ENCODE assay signal across 24 cellular contexts in genomic region chrX:139828037-139828436, GRCh38.
DNase-seq lines count a peak whose midpoint lies in the region; ATAC-seq, FAIRE-seq and TF ChIP-seq lines count a peak whose summit lies in the region.
"Had no signal": no experiment of that assay in that cellular context is flagged by ENCODE, and none has a peak within 500 bp of the region (broad histone marks: within the 10 kb centered on the region; RNA-seq: fewer than 3 reads in every experiment).

No MANE protein-coding gene starts in this region.

- no peaks in the 10 kb centered on the region for H4K20me1 ChIP-seq in endothelial cell of umbilical vein (replicated peaks; ENCODE audit: control insufficient read depth, extremely low read depth, insufficient read depth, low read length)

- POLR2A ChIA-PET in endothelial cell of umbilical vein (lab: Charles Lee): no interaction called here

- H3K9me3 ChIP-seq in endothelial cell of umbilical vein (replicated peaks; ENCODE audit: control insufficient read depth, insufficient read depth, low read length): no peaks in the 10 kb centered on the region
- no peaks in the 10 kb centered on the region for H3K9me3 ChIP-seq in body of pancreas
- H3K9me3 ChIP-seq: testis had no signal

- TF ChIP-seq CTCF in endothelial cell of umbilical vein (IDR thresholded peaks at IDR 0.05; ENCODE audit: extremely low read depth in 1 of 2, insufficient read depth in 1 of 2, low read depth in 1 of 2, low read length in 2 of 2) (no peak), nephron (IDR thresholded peaks at IDR 0.05; ENCODE audit: unreplicated experiment in 3 of 3) (no peak), body of pancreas (IDR thresholded peaks at IDR 0.05) (no peak)

- H3K4me2 ChIP-seq in endothelial cell of umbilical vein (ENCODE audit: insufficient read depth, low read length): no peak overlapping the region

- no peak overlapping the region for H3K9ac ChIP-seq in endothelial cell of umbilical vein (replicated peaks; ENCODE audit: extremely low read depth, insufficient read depth, low read length)

- H3K27me3 Mint-ChIP-seq in nephron (ENCODE audit: low read depth): no peaks in the 10 kb centered on the region
- H3K27me3 Mint-ChIP-seq: activated CD4-positive, alpha-beta T cell treated with anti-CD3 and anti-CD28 coated beads, Interleukin-2, amount 10 ng/mL, durations not matched to agents 24 days and 14 days; CD4-positive, alpha-beta memory T cell; naive B cell had no signal

- no peak overlapping the region for H3K4me3 Mint-ChIP-seq in nephron
- H3K4me3 Mint-ChIP-seq: activated CD4-positive, alpha-beta T cell treated with anti-CD3 and anti-CD28 coated beads, Interleukin-2, amount 10 ng/mL, durations not matched to agents 24 days and 14 days; CD4-positive, alpha-beta memory T cell; naive B cell; T-helper 2 cell treated with Interferon-gamma antibody and Interleukin-4, amounts not matched to agents 5 μg/mL and 100 μg/mL, for 36 hours had no signal

- H3K9me1 ChIP-seq in endothelial cell of umbilical vein (replicated peaks; ENCODE audit: control insufficient read depth, extremely low read depth, insufficient read depth, low read length): no peaks in the 10 kb centered on the region

- peak overlapping the region in 2 of 3 experiments; percentile 55 to 82 for H3K27ac Mint-ChIP-seq in nephron
- H3K27ac Mint-ChIP-seq: activated CD4-positive, alpha-beta T cell treated with anti-CD3 and anti-CD28 coated beads, Interleukin-2, amount 10 ng/mL, durations not matched to agents 24 days and 14 days; T-helper 2 cell treated with Interferon-gamma antibody and Interleukin-4, amounts not matched to agents 5 μg/mL and 100 μg/mL, for 36 hours had no signal

- no peak overlapping the region for H2AFZ ChIP-seq in endothelial cell of umbilical vein (ENCODE audit: low read depth, low read length)

- H3K4me1 ChIP-seq in endothelial cell of umbilical vein (ENCODE audit: control insufficient read depth, extremely low read depth, insufficient read depth, low read length) (peaks cover 41% of the 10 kb centered on the region), body of pancreas (peaks cover 39% of the 10 kb centered on the region)
- H3K4me1 ChIP-seq: testis had no signal

- DNase-seq in Caki2 (ENCODE audit: low read depth): peak; percentile 41
- peak; percentile 14 for DNase-seq in endothelial cell of umbilical vein (ENCODE audit: low read depth, low spot score)
- no peak for DNase-seq in body of pancreas
- DNase-seq in C1 segment of cervical spinal cord (lab: John Stamatoyannopoulos, UW): no peak
- DNase-seq: activated CD4-positive, alpha-beta T cell treated with anti-CD3 and anti-CD28 coated beads, Interleukin-2, amount 10 ng/mL, durations not matched to agents 24 days and 14 days; activated naive CD4-positive, alpha-beta T cell treated with anti-CD3 and anti-CD28 coated beads, Interleukin-2, amount 50 U/mL, for 16 hours; CD4-positive, alpha-beta memory T cell; DMS153; Karpas-422; kidney glomerular epithelial cell; mesendoderm; naive B cell; NCI-H187 treated with DMSO at 0.1 percent for 48 hours; NCI-H526; occipital lobe; stimulated activated CD4-positive, alpha-beta T cell treated with anti-CD3 and anti-CD28 coated beads, Interleukin-12 subunit alpha, Interleukin-12 subunit beta, amount 100 ng/mL, for 4 hours; stimulated activated CD4-positive, alpha-beta T cell treated with anti-CD3 and anti-CD28 coated beads, Interleukin-4, amount 100 ng/mL, for 4 hours; stimulated activated naive CD4-positive, alpha-beta T cell; testis had no signal

- BruUV-seq in endothelial cell of umbilical vein (replicated peaks; lab: Mats Ljungman, UMichigan): no TSS peak

- 0 to 36% methylated on average over 1 of the region's 1 CpG for WGBS in body of pancreas, 2 donors

- H3K27ac ChIP-seq in endothelial cell of umbilical vein (ENCODE audit: insufficient read depth, low read depth, low read length): no peak overlapping the region
- no peak overlapping the region for H3K27ac ChIP-seq in body of pancreas
- H3K27ac ChIP-seq: testis had no signal

- FAIRE-seq in endothelial cell of umbilical vein (lab: Jason Lieb, UNC): no peak
- FAIRE-seq: endometrium had no signal

- no peaks in the 10 kb centered on the region for H3K9me3 Mint-ChIP-seq in nephron
- H3K9me3 Mint-ChIP-seq: activated CD4-positive, alpha-beta T cell treated with anti-CD3 and anti-CD28 coated beads, Interleukin-2, amount 10 ng/mL, durations not matched to agents 24 days and 14 days; CD4-positive, alpha-beta memory T cell; naive B cell; T-helper 2 cell treated with Interferon-gamma antibody and Interleukin-4, amounts not matched to agents 5 μg/mL and 100 μg/mL, for 36 hours had no signal

- ATAC-seq in HG03175 (IDR thresholded peaks at IDR 0.05; ENCODE audit: unreplicated experiment) (peak; percentile 66), body of pancreas (no peak), HG03108 (IDR thresholded peaks at IDR 0.05; ENCODE audit: unreplicated experiment) (no peak)

- H3K4me1 Mint-ChIP-seq in nephron: peaks cover 47% of the 10 kb centered on the region

- H3K4me3 ChIP-seq in endothelial cell of umbilical vein (replicated peaks in 1 of 3; ENCODE audit: insufficient read depth in 1 of 3, low read depth in 1 of 3, low read length in 3 of 3) (no peak overlapping the region), body of pancreas (no peak overlapping the region)
- H3K4me3 ChIP-seq: testis had no signal

- dilution Hi-C loops in endothelial cell of umbilical vein (cut with MboI; ENCODE audit: extremely low pct_ligation_motif_present, low sequenced_read_pairs): no loop called here

- in situ Hi-C loops in Caki2 (cut with HindIII; ENCODE audit: low pct_unique_long_range_greater_than_20kb, low sequenced_read_pairs): no loop called here

- CTCF ChIA-PET in endothelial cell of umbilical vein (lab: Charles Lee): no interaction called here

- intact Hi-C loops in endothelial cell of umbilical vein (cut with micrococcal nuclease) (no loop called here), body of pancreas (cut with DNase I) (no loop called here)

- no peak for TF ChIP-seq POLR2A in endothelial cell of umbilical vein (IDR thresholded peaks at IDR 0.05; ENCODE audit: low read depth, low read length)
- TF ChIP-seq POLR2A in body of pancreas (IDR thresholded peaks at IDR 0.05): no peak

- H3K79me2 ChIP-seq in endothelial cell of umbilical vein (ENCODE audit: control insufficient read depth, insufficient read depth, low read length): peaks cover 7% of the 10 kb centered on the region

- H3K27me3 ChIP-seq in endothelial cell of umbilical vein (ENCODE audit: control insufficient read depth in 2 of 2, insufficient read depth in 2 of 2, low read length in 2 of 2): no peaks in the 10 kb centered on the region
- H3K27me3 ChIP-seq in body of pancreas: no peaks in the 10 kb centered on the region
- H3K27me3 ChIP-seq: testis had no signal

- peaks cover 3% of the 10 kb centered on the region for H3K36me3 Mint-ChIP-seq in nephron (ENCODE audit: low read depth)
- H3K36me3 Mint-ChIP-seq: naive B cell had no signal

- H3K36me3 ChIP-seq in endothelial cell of umbilical vein (ENCODE audit: control insufficient read depth in 2 of 2, extremely low read depth in 1 of 2, insufficient read depth in 2 of 2, low read length in 2 of 2) (no peaks in the 10 kb centered on the region), body of pancreas (replicated peaks in 1 of 2; ENCODE audit: insufficient read depth in 1 of 2, low read depth in 2 of 2) (no peaks in the 10 kb centered on the region)

TF ChIP-seq in endothelial cell of umbilical vein, 7 proteins besides CTCF, POLR2A, EP300 and RAD21:
- no peak for TF ChIP-seq POLR2AphosphoS5 (IDR thresholded peaks at IDR 0.05; ENCODE audit: insufficient read depth, low read depth, low read length)
- no peak for TF ChIP-seq JUN (IDR thresholded peaks at IDR 0.05; ENCODE audit: borderline replicate concordance, insufficient read depth, insufficient read length, low read depth)
- no peak for TF ChIP-seq EZH2 (IDR thresholded peaks at IDR 0.05; ENCODE audit: borderline replicate concordance, low read depth, low read length, severe bottlenecking)
- TF ChIP-seq FOS (IDR thresholded peaks at IDR 0.05; ENCODE audit: borderline replicate concordance, insufficient read depth, low read length): no peak
- no peak for TF ChIP-seq GATA2 (IDR thresholded peaks at IDR 0.05; ENCODE audit: insufficient read depth, insufficient read length, low read depth, low read length)
- no peak for TF ChIP-seq MYC (IDR thresholded peaks at IDR 0.05; ENCODE audit: low read depth, low read length)
- no peak for TF ChIP-seq MAX (IDR thresholded peaks at IDR 0.05; ENCODE audit: insufficient read depth, insufficient read length)

Comparison
In these comparisons a context has a peak if more than half of its experiments do, and no peak if none do; other contexts are left out.
1. DNase-seq: peak in Caki2 (single experiment) and endothelial cell of umbilical vein (single experiment); none in body of pancreas (0 of 4) and C1 segment of cervical spinal cord (0 of 14).